22 cellular contexts compared by ENCODE assay signal in the genomic region with DNA sequence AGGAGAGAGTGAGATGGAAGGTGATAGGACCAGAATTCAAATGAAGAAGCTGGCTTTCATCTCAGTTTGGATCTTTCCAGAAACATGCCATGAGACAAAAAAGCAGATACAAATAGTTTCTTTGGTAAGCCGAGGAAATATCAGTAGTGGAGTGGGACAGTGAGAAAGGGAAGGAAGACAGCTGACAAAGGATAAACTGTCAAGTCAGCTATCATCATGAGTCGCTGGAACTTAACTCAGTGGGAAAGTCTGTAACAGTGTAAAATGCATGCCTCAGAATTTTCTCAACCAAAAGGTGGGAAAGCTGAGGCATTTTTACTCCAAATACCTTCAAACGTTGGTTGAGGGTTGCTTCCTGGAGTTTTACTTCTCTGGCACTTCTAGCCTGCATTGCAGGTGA.
A peak's percentile ranks its signal among the peaks of the same experiment; 100 is the strongest.
DNase-seq lines count a peak whose midpoint lies in the region; ATAC-seq, FAIRE-seq and TF ChIP-seq lines count a peak whose summit lies in the region.
"Had no signal": no experiment of that assay in that cellular context is flagged by ENCODE, and none has a peak within 500 bp of the region (broad histone marks: within the 10 kb centered on the region; RNA-seq: fewer than 3 reads in every experiment).

No MANE protein-coding gene starts in this region.

- CTCF ChIA-PET in HepG2 (lab: Yijun Ruan, JAX; ENCODE audit: low intra/inter-chr PET ratio, low total read pairs) (no interaction called here), K562 (lab: Yijun Ruan, JAX; ENCODE audit: low intra/inter-chr PET ratio) (no interaction called here)

- no peaks in the 10 kb centered on the region for H3K79me2 ChIP-seq in HepG2 (ENCODE audit: insufficient read depth, low read length)
- no peaks in the 10 kb centered on the region for H3K79me2 ChIP-seq in K562 (ENCODE audit: control insufficient read depth, insufficient read depth, low read length)
- H3K79me2 ChIP-seq in neural progenitor cell (ENCODE audit: low read depth), result no peaks in the 10 kb centered on the region
- no peaks in the 10 kb centered on the region for H3K79me2 ChIP-seq in H9 (ENCODE audit: insufficient read depth, low read length)

- H3K56ac ChIP-seq in H9 (ENCODE audit: insufficient read length, low read depth, low read length), result no peak overlapping the region

- H2AFZ ChIP-seq in HepG2 (ENCODE audit: low read length) (no peak overlapping the region), K562 (ENCODE audit: low read depth, low read length) (no peak overlapping the region), neural progenitor cell (replicated peaks) (no peak overlapping the region), H9 (ENCODE audit: low read length) (no peak overlapping the region)

- no peak overlapping the region for H4K91ac ChIP-seq in H9 (ENCODE audit: insufficient read length, low read depth, low read length)

- H2BK20ac ChIP-seq in H9 (ENCODE audit: low read depth, low read length, poor library complexity, severe bottlenecking), result no peak overlapping the region

- H3K4me2 ChIP-seq in HepG2 (ENCODE audit: low read depth, low read length) (no peak overlapping the region), K562 (ENCODE audit: insufficient read depth, low read length) (no peak overlapping the region), neural progenitor cell (peak overlapping the region; percentile 22), H9 (ENCODE audit: insufficient read depth, insufficient read length, low read length) (no peak overlapping the region)
- H3K4me2 ChIP-seq: BLaER1 treated with 17β-estradiol and CSF1 and Interleukin-3, amounts not matched to agents 10 nM and 100 nM had no signal

- H3K9me1 ChIP-seq in K562 (ENCODE audit: control insufficient read depth, insufficient read depth, low read length), result no peaks in the 10 kb centered on the region

- H2BK120ac ChIP-seq in H9 (ENCODE audit: low read depth, low read length, poor library complexity, severe bottlenecking), result no peak overlapping the region

- no peak overlapping the region for H2AK5ac ChIP-seq in H9 (ENCODE audit: insufficient read length, low read length)

- DNase-seq in HepG2 (ENCODE audit: low spot score) (no peak), right lobe of liver (no peak), K562 (ENCODE audit: extremely low read depth in 1 of 4, low spot score in 3 of 4) (no peak), neural progenitor cell (ENCODE audit: low spot score) (no peak), H9 (no peak)
- DNase-seq: AML-193; Caco-2; Calu3; CD4-positive, alpha-beta T cell; CD8-positive, alpha-beta T cell; DMS79 treated with DMSO at 0.1 percent for 48 hours; GF-D8 had no signal

- H3K27ac ChIP-seq in HepG2 (ENCODE audit: extremely low read length, insufficient read depth, low read length) (no peak overlapping the region), right lobe of liver (no peak overlapping the region), K562 (ENCODE audit: extremely low read depth, low read depth, low read length) (no peak overlapping the region), neural progenitor cell (no peak overlapping the region), H9 (ENCODE audit: insufficient read length, low read depth, low read length) (no peak overlapping the region)
- H3K27ac ChIP-seq: 22Rv1; BLaER1 treated with 17β-estradiol and CSF1 and Interleukin-3, amounts not matched to agents 10 nM and 100 nM; C4-2B had no signal

- TF ChIP-seq RAD21 in HepG2 (CRISPR knock-in tag; IDR thresholded peaks at IDR 0.05) (no peak), K562 (CRISPR knock-in tag; conservative IDR thresholded peaks at IDR 0.05 in 1 of 2, IDR thresholded peaks at IDR 0.05 in 1 of 2) (no peak)

- H3K79me1 ChIP-seq in H9 (ENCODE audit: insufficient read depth, low read depth, low read length, poor library complexity, severe bottlenecking), result no peaks in the 10 kb centered on the region

- no peak overlapping the region for H2BK12ac ChIP-seq in H9 (ENCODE audit: insufficient read length, low read depth, low read length)

- TF ChIP-seq CTCF in HepG2 (CRISPR knock-in tag; IDR thresholded peaks at IDR 0.05) (no peak), right lobe of liver (IDR thresholded peaks at IDR 0.05) (no peak), K562 (IDR thresholded peaks at IDR 0.05 in 2 of 3, conservative IDR thresholded peaks at IDR 0.05 in 1 of 3; ENCODE audit: insufficient read depth in 2 of 3, low read depth in 1 of 3, low read length in 3 of 3) (no peak), neural progenitor cell (IDR thresholded peaks at IDR 0.05) (no peak), H9 (conservative IDR thresholded peaks at IDR 0.05) (no peak)

- ATAC-seq in HepG2 (no peak), right lobe of liver (no peak), K562 (no peak), HG03108 (IDR thresholded peaks at IDR 0.05; ENCODE audit: unreplicated experiment) (no peak)
- ATAC-seq: CD8-positive, alpha-beta T cell had no signal

- H3T11ph ChIP-seq in H9 (ENCODE audit: low read length), result no peak overlapping the region

- H3K4me3 ChIP-seq in HepG2 (replicated peaks in 1 of 3; ENCODE audit: insufficient read depth in 1 of 3, low read depth in 2 of 3, low read length in 3 of 3), result no peak overlapping the region
- no peak overlapping the region for H3K4me3 ChIP-seq in right lobe of liver
- H3K4me3 ChIP-seq in K562, result no peak overlapping the region
- H3K4me3 ChIP-seq in neural progenitor cell, result no peak overlapping the region
- H3K4me3 ChIP-seq: BLaER1 treated with 17β-estradiol and CSF1 and Interleukin-3, amounts not matched to agents 10 nM and 100 nM had no signal

- in situ Hi-C loops in HepG2 (cut with HindIII; ENCODE audit: extremely low pct_ligation_motif_present, low pct_unique_long_range_greater_than_20kb) (no loop called here), K562 (cut with MboI) (no loop called here)

- FAIRE-seq in HepG2 (lab: Jason Lieb, UNC) (no peak), K562 (lab: Jason Lieb, UNC) (no peak)
- FAIRE-seq: A204.1, D721Med, G401.6, GM12891, GM19239 had no signal

- intact Hi-C loops in HepG2 (cut with micrococcal nuclease; ENCODE audit: unreplicated experiment) (no loop called here), right lobe of liver (cut with DNase I) (no loop called here), K562 (cut with micrococcal nuclease) (no loop called here)

- no peak overlapping the region for H3K18ac ChIP-seq in H9 (ENCODE audit: insufficient read length, low read depth, low read length)

- TF ChIP-seq POLR2A in HepG2 (IDR thresholded peaks at IDR 0.05; ENCODE audit: insufficient read depth in 1 of 2, low read depth in 2 of 2, low read length in 2 of 2) (no peak), right lobe of liver (IDR thresholded peaks at IDR 0.05) (no peak), K562 (conservative IDR thresholded peaks at IDR 0.05) (no peak)

- no peaks in the 10 kb centered on the region for H3K36me3 Mint-ChIP-seq in neural progenitor cell
- peaks cover 0 to 5% (median 0%) of the 10 kb centered on the region in 3 experiments; a peak in 1 of 7 replicates for H3K36me3 Mint-ChIP-seq in H9 (ENCODE audit: insufficient read depth in 1 of 3, low read depth in 3 of 3)
- H3K36me3 Mint-ChIP-seq: CD8-positive, alpha-beta T cell had no signal

- H4K5ac ChIP-seq in H9 (ENCODE audit: insufficient read length, low read depth, low read length), result no peak overlapping the region

- H2BK5ac ChIP-seq in H9 (ENCODE audit: insufficient read length, low read length), result no peak overlapping the region

- H4K8ac ChIP-seq in H9 (replicated peaks; ENCODE audit: insufficient read length, low read depth, low read length), result no peak overlapping the region

- 73% methylated on average over 3 of the region's 3 CpGs for WGBS in HepG2 (ENCODE audit: low lambda C conversion rate)
- 60% methylated on average over 3 of the region's 3 CpGs for WGBS in right lobe of liver (ENCODE audit: insufficient coverage, low coverage, low lambda C conversion rate, missing lambda C conversion rate)
- WGBS in K562 (ENCODE audit: insufficient coverage, low coverage, missing lambda C conversion rate), result 0% methylated on average over 3 of the region's 3 CpGs
- WGBS in H9 (ENCODE audit: extremely low coverage, insufficient read length, low lambda C conversion rate), result no CpG with 5 or more reads among the region's 3 CpGs

- BruUV-seq in HepG2 (replicated peaks; lab: Mats Ljungman, UMichigan) (no TSS peak), K562 (replicated peaks; lab: Mats Ljungman, UMichigan) (no TSS peak)

- H2BK15ac ChIP-seq in H9 (ENCODE audit: low read depth, low read length), result no peak overlapping the region

- H3K14ac ChIP-seq in H9 (ENCODE audit: insufficient read depth, low read length), result no peak overlapping the region

- H4K20me1 ChIP-seq in HepG2 (ENCODE audit: insufficient read depth, low read length) (no peaks in the 10 kb centered on the region), K562 (replicated peaks; ENCODE audit: control insufficient read depth, insufficient read depth, low read length) (no peaks in the 10 kb centered on the region), neural progenitor cell (ENCODE audit: low read depth) (no peaks in the 10 kb centered on the region), H9 (ENCODE audit: control insufficient read depth, insufficient read depth, insufficient read length) (no peaks in the 10 kb centered on the region)
- H4K20me1 ChIP-seq: BLaER1 treated with 17β-estradiol and CSF1 and Interleukin-3, amounts not matched to agents 10 nM and 100 nM had no signal

- no peak overlapping the region for H3K4me3 Mint-ChIP-seq in neural progenitor cell
- H3K4me3 Mint-ChIP-seq in H9, result no peak overlapping the region
- H3K4me3 Mint-ChIP-seq: B cell; CD4-positive, alpha-beta T cell; CD8-positive, alpha-beta T cell had no signal

- H3K9me3 Mint-ChIP-seq in neural progenitor cell, result no peaks in the 10 kb centered on the region
- H3K9me3 Mint-ChIP-seq in H9, result no peaks in the 10 kb centered on the region; a peak in 2 of 5 replicates
- H3K9me3 Mint-ChIP-seq: CD4-positive, alpha-beta T cell; CD8-positive, alpha-beta T cell had no signal

- H3K4ac ChIP-seq in H9 (ENCODE audit: low read depth, low read length), result no peak overlapping the region

- H3K4me1 ChIP-seq in HepG2 (ENCODE audit: insufficient read depth, low read length), result peaks cover 16% of the 10 kb centered on the region
- peaks cover 0 to 12% (median 2%) of the 10 kb centered on the region in 4 donors for H3K4me1 ChIP-seq in right lobe of liver
- no peaks in the 10 kb centered on the region for H3K4me1 ChIP-seq in K562 (replicated peaks in 1 of 2; ENCODE audit: control insufficient read depth in 2 of 2, insufficient read depth in 2 of 2, low read length in 2 of 2)
- H3K4me1 ChIP-seq in neural progenitor cell, result peaks cover 30% of the 10 kb centered on the region
- H3K4me1 ChIP-seq in H9 (ENCODE audit: insufficient read depth, low read length), result no peaks in the 10 kb centered on the region
- H3K4me1 ChIP-seq: BLaER1 treated with 17β-estradiol and CSF1 and Interleukin-3, amounts not matched to agents 10 nM and 100 nM; Caco-2 had no signal

- no peak overlapping the region for H3K9ac ChIP-seq in HepG2 (ENCODE audit: insufficient read depth, low read depth, low read length)
- H3K9ac ChIP-seq in K562 (ENCODE audit: insufficient read depth in 1 of 2, low read depth in 2 of 2, low read length in 2 of 2), result no peak overlapping the region
- H3K9ac ChIP-seq in neural progenitor cell, result no peak overlapping the region
- H3K9ac ChIP-seq in H9 (ENCODE audit: extremely low read depth, insufficient read length, low read length), result no peak overlapping the region
- H3K9ac ChIP-seq: BLaER1 treated with 17β-estradiol and CSF1 and Interleukin-3, amounts not matched to agents 10 nM and 100 nM had no signal

- peaks cover 14% of the 10 kb centered on the region for H3K4me1 Mint-ChIP-seq in neural progenitor cell
- peaks cover 25 to 26% of the 10 kb centered on the region in 2 experiments for H3K4me1 Mint-ChIP-seq in H9
- H3K4me1 Mint-ChIP-seq: B cell had no signal

- POLR2A ChIA-PET in HepG2 (lab: Yijun Ruan, JAX), result no interaction called here
- POLR2A ChIA-PET in K562 (lab: Yijun Ruan, JAX), result interaction anchor here (0.9 kb wide), 1 partner anchor 43 kb away, joined by 3 read pairs; no protein-coding TSS in a partner anchor

- H3K27me3 Mint-ChIP-seq in neural progenitor cell (ENCODE audit: insufficient read depth, low read depth), result no peaks in the 10 kb centered on the region
- H3K27me3 Mint-ChIP-seq in H9 (ENCODE audit: low read depth), result no peaks in the 10 kb centered on the region
- H3K27me3 Mint-ChIP-seq: B cell had no signal

- no peaks in the 10 kb centered on the region for H3K36me3 ChIP-seq in HepG2 (replicated peaks in 1 of 2; ENCODE audit: control insufficient read depth in 1 of 2, insufficient read depth in 2 of 2, low read length in 2 of 2)
- no peaks in the 10 kb centered on the region for H3K36me3 ChIP-seq in right lobe of liver
- H3K36me3 ChIP-seq in K562 (ENCODE audit: control insufficient read depth, insufficient read depth, low read length), result no peaks in the 10 kb centered on the region
- H3K36me3 ChIP-seq in neural progenitor cell, result no peaks in the 10 kb centered on the region
- H3K36me3 ChIP-seq: BLaER1 treated with 17β-estradiol and CSF1 and Interleukin-3, amounts not matched to agents 10 nM and 100 nM had no signal

- TF ChIP-seq EP300 in HepG2 (IDR thresholded peaks at IDR 0.05; ENCODE audit: low read depth in 2 of 2, low read length in 2 of 2) (no peak), HepG2 (CRISPR knock-in tag; IDR thresholded peaks at IDR 0.05; ENCODE audit: borderline replicate concordance) (no peak), K562 (IDR thresholded peaks at IDR 0.05; ENCODE audit: low read length) (no peak)

- H3F3A ChIP-seq in neural progenitor cell (ENCODE audit: low read depth), result peaks cover 8% of the 10 kb centered on the region

- H3K9me3 ChIP-seq in HepG2 (ENCODE audit: low read length) (no peaks in the 10 kb centered on the region), right lobe of liver (no peaks in the 10 kb centered on the region), K562 (replicated peaks; ENCODE audit: control insufficient read depth, insufficient read depth, low read depth, low read length) (no peaks in the 10 kb centered on the region), neural progenitor cell (ENCODE audit: low read depth) (no peaks in the 10 kb centered on the region), H9 (ENCODE audit: control insufficient read depth, low read depth, low read length) (no peaks in the 10 kb centered on the region)
- H3K9me3 ChIP-seq: BLaER1 treated with 17β-estradiol and CSF1 and Interleukin-3, amounts not matched to agents 10 nM and 100 nM; Caco-2 had no signal

- H3K27ac Mint-ChIP-seq in neural progenitor cell (no peak overlapping the region), H9 (peak overlapping the region in 1 of 3 experiments; percentile 8; a peak in 1 of 7 replicates)
- H3K27ac Mint-ChIP-seq: B cell; CD4-positive, alpha-beta T cell; CD8-positive, alpha-beta T cell had no signal

- H3K23me2 ChIP-seq in H9 (ENCODE audit: insufficient read length, low read depth, low read length, poor library complexity, severe bottlenecking), result no peaks in the 10 kb centered on the region

- no peak overlapping the region for H3K23ac ChIP-seq in H9 (ENCODE audit: insufficient read length, low read depth, low read length)

- H3K27me3 ChIP-seq in HepG2 (ENCODE audit: control insufficient read depth in 1 of 2, insufficient read depth in 2 of 2, low read length in 2 of 2) (no peaks in the 10 kb centered on the region), right lobe of liver (no peaks in the 10 kb centered on the region), K562 (ENCODE audit: control insufficient read depth in 2 of 2, insufficient read depth in 2 of 2, low read length in 2 of 2) (no peaks in the 10 kb centered on the region), neural progenitor cell (no peaks in the 10 kb centered on the region), H9 (ENCODE audit: insufficient read depth, low read length) (no peaks in the 10 kb centered on the region)
- H3K27me3 ChIP-seq: BLaER1 treated with 17β-estradiol and CSF1 and Interleukin-3, amounts not matched to agents 10 nM and 100 nM had no signal
